In genomic region chr2:183078467-183079334, GRCh38 we compare ENCODE assay signal across 8 cellular contexts. TPM values are rescaled to one million over a fixed set of nuclear protein-coding genes. Genes with fewer than 3 reads are reported as not detected.
DNase-seq lines count a peak whose midpoint lies in the region; ATAC-seq, FAIRE-seq and TF ChIP-seq lines count a peak whose summit lies in the region.

DUSP19 (plus strand) TSS chr2:183078747; CDS start chr2:183078934, 187 bp downstream.

- H3K4me1 ChIP-seq in kidney (ENCODE audit: control insufficient read depth in 1 of 2, insufficient read depth in 1 of 2, low read depth in 1 of 2, low read length in 2 of 2), result peaks cover 0 to 7% of the 10 kb centered on the region in 2 donors

- peaks cover 17% of the 10 kb centered on the region for H3K4me1 Mint-ChIP-seq in chondrocyte (ENCODE audit: low read depth)

- peak; percentile 93 for DNase-seq in AG20443 (ENCODE audit: low spot score)
- DNase-seq in NCI-H345 (lab: John Stamatoyannopoulos, UW), result peak; percentile 96
- DNase-seq in chondrocyte (ENCODE audit: low spot score), result no peak
- DNase-seq in kidney, result peak; percentile 88
- DNase-seq in stimulated activated CD4-positive, alpha-beta T cell treated with anti-CD3 and anti-CD28 coated beads, Interleukin-15, amount 100 ng/mL, for 24 hours, result peak; percentile 87

- peak within 1 kb of the TSS; percentile 84 to 87 for H3K9ac ChIP-seq in kidney (ENCODE audit: low read length in 2 of 2)

- H3K27ac Mint-ChIP-seq in chondrocyte (ENCODE audit: unreplicated experiment), result peak within 1 kb of the TSS; percentile 88

- TF ChIP-seq CTCF in chondrocyte (IDR thresholded peaks at IDR 0.05) (no peak), kidney (IDR thresholded peaks at IDR 0.05; ENCODE audit: borderline replicate concordance, extremely low read depth, insufficient read depth) (no peak)

- ATAC-seq in GM19025 (IDR thresholded peaks at IDR 0.05; ENCODE audit: low read depth, unreplicated experiment) (peak; percentile 92), HG03280 (IDR thresholded peaks at IDR 0.05; ENCODE audit: unreplicated experiment) (peak; percentile 89)
- ATAC-seq in activated CD4-positive, CD25-positive, alpha-beta regulatory T cell treated with anti-CD3 and anti-CD28 coated beads, Interleukin-2, amount 50 U/mL, for 24 hours, result peak; percentile 84 to 91

- peak within 1 kb of the TSS; percentile 97 for H3K4me3 ChIP-seq in kidney (ENCODE audit: low read length in 2 of 2)

- H3K4me3 Mint-ChIP-seq in chondrocyte (ENCODE audit: unreplicated experiment), result peak within 1 kb of the TSS; percentile 84

- FAIRE-seq in kidney (lab: Jason Lieb, UNC), result peak; percentile 91

- no peaks in the 10 kb centered on the region for H3K9me3 ChIP-seq in kidney (ENCODE audit: control insufficient read depth in 1 of 2, low read length in 2 of 2)

- H3K27me3 Mint-ChIP-seq in chondrocyte (ENCODE audit: low read depth), result no peaks in the 10 kb centered on the region

- no peaks in the 10 kb centered on the region for H3K36me3 ChIP-seq in kidney (ENCODE audit: control insufficient read depth in 1 of 2, insufficient read depth in 2 of 2, low read length in 2 of 2)

- H3K9me3 Mint-ChIP-seq in chondrocyte (ENCODE audit: low read depth), result no peaks in the 10 kb centered on the region

- intact Hi-C loops in kidney (cut with DNase I), result no loop called here

- H3K36me3 Mint-ChIP-seq in chondrocyte (ENCODE audit: low read depth), result no peaks in the 10 kb centered on the region

- H3K27ac ChIP-seq in kidney (ENCODE audit: low read depth in 2 of 2, low read length in 2 of 2), result peak within 1 kb of the TSS; percentile 84 to 90

RNA-seq across cellular contexts. Expression of gene DUSP19, which starts in this region (rescaled TPM):
- total RNA-seq in chondrocyte (4.1 to 6.6 TPM (median 4.3 TPM) in 3 replicates), kidney (4.4 TPM)
- 1.8 TPM for polyA plus RNA-seq in kidney (ENCODE audit: insufficient read depth, low read depth, low replicate concordance)
